In genomic region chr1:32335951-32336867, GRCh38 we compare ENCODE assay signal across 8 cellular contexts. TPM values are rescaled to one million over a fixed set of nuclear protein-coding genes. Genes with fewer than 3 reads are reported as not detected.
DNase-seq lines count a peak whose midpoint lies in the region; ATAC-seq and TF ChIP-seq lines count a peak whose summit lies in the region.

TSS of gene MARCKSL1 (minus strand) at chr1:32336233. CDS start at chr1:32336033, 200 bp downstream.

- peak; percentile 66 for DNase-seq in NCI-H82 treated with DMSO at 0.1 percent for 48 hours (lab: John Stamatoyannopoulos, UW; ENCODE audit: unreplicated experiment)
- peak; percentile 73 for DNase-seq in activated CD8-positive, alpha-beta memory T cell treated with anti-CD3 and anti-CD28 coated beads, Interleukin-2, amount 50 U/mL, for 1 hour (ENCODE audit: extremely low read depth)
- DNase-seq in midbrain (lab: John Stamatoyannopoulos, UW), result peak; percentile 93
- DNase-seq in stimulated activated CD8-positive, alpha-beta memory T cell treated with anti-CD3 and anti-CD28 coated beads, Interleukin-15, amount 100 ng/mL, for 48 hours (ENCODE audit: low read depth in 2 of 2), result peak; percentile 70 to 71

- TF ChIP-seq CTCF in 22Rv1 (IDR thresholded peaks at IDR 0.05), result no peak

- in situ Hi-C loops in endometrial microvascular endothelial cells (cut with HindIII; ENCODE audit: inconsistent ontology term, low pct_unique_long_range_greater_than_20kb, low sequenced_read_pairs), result no loop called here

- H3K27ac ChIP-seq in 22Rv1, result peak within 1 kb of the TSS; percentile 89

- ATAC-seq in HG03442 (IDR thresholded peaks at IDR 0.05; ENCODE audit: unreplicated experiment), result peak; percentile 38

- TF ChIP-seq POLR2A in GM18526 (IDR thresholded peaks at IDR 0.05; ENCODE audit: extremely low read depth, insufficient read length), result peak; percentile 99

RNA-seq across cellular contexts. Expression of gene MARCKSL1, which starts in this region (rescaled TPM):
- 70.8 TPM for total RNA-seq in endometrial microvascular endothelial cells (ENCODE audit: inconsistent ontology term)

Comparison
In these comparisons a context has a peak if more than half of its experiments do, and no peak if none do; other contexts are left out.
1. Peak in every context shown above with its lines: DNase-seq, ATAC-seq and H3K27ac ChIP-seq.